18 cellular contexts compared by ENCODE assay signal in genomic region chr19:13640611-13641010, GRCh38.
"Had no signal": no experiment of that assay in that cellular context is flagged by ENCODE, and none has a peak within 500 bp of the region (broad histone marks: within the 10 kb centered on the region; RNA-seq: fewer than 3 reads in every experiment).

No MANE protein-coding gene starts in this region.

- DNase-seq: activated CD4-positive, alpha-beta T cell treated with anti-CD3 and anti-CD28 coated beads, Interleukin-2, amount 50 U/mL, for 1 hour; activated CD8-positive, alpha-beta memory T cell treated with anti-CD3 and anti-CD28 coated beads for 24 hours; activated naive CD8-positive, alpha-beta T cell treated with anti-CD3 and anti-CD28 coated beads for 36 hours; central memory CD4-positive, alpha-beta T cell; effector CD4-positive, alpha-beta T cell; esophagus squamous epithelium; hypothalamus; mesenchymal stem cell; natural killer cell; stimulated activated CD4-positive, alpha-beta T cell treated with anti-CD3 and anti-CD28 coated beads, Interleukin-12 subunit alpha, Interleukin-12 subunit beta, amount 100 ng/mL, for 4 hours; stimulated activated CD4-positive, alpha-beta T cell treated with anti-CD3 and anti-CD28 coated beads, Interleukin-2, amount 100 ng/mL, for 24 hours; stomach; testis; upper lobe of left lung had no signal

- H3K27ac ChIP-seq: coronary artery, esophagus squamous epithelium, neutrophil, parathyroid adenoma, stomach, testis, upper lobe of left lung had no signal

- H3K9ac ChIP-seq: parathyroid adenoma had no signal

- H3K27me3 ChIP-seq: neutrophil, testis, upper lobe of left lung had no signal

- H3K36me3 ChIP-seq: esophagus squamous epithelium, neutrophil, stomach, upper lobe of left lung had no signal

- H3K4me3 ChIP-seq: coronary artery, esophagus squamous epithelium, stomach, testis, upper lobe of left lung had no signal

- ATAC-seq: activated CD4-positive, CD25-positive, alpha-beta regulatory T cell treated with anti-CD3 and anti-CD28 coated beads, Interleukin-2, amount 50 U/mL, for 24 hours; natural killer cell had no signal

- H3K4me1 ChIP-seq: esophagus squamous epithelium, parathyroid adenoma, stomach, testis, upper lobe of left lung had no signal

- H3K9me3 ChIP-seq: esophagus squamous epithelium, neutrophil, testis, upper lobe of left lung had no signal
